Comparison of ENCODE assay signal across 9 cellular contexts in the genomic region with DNA sequence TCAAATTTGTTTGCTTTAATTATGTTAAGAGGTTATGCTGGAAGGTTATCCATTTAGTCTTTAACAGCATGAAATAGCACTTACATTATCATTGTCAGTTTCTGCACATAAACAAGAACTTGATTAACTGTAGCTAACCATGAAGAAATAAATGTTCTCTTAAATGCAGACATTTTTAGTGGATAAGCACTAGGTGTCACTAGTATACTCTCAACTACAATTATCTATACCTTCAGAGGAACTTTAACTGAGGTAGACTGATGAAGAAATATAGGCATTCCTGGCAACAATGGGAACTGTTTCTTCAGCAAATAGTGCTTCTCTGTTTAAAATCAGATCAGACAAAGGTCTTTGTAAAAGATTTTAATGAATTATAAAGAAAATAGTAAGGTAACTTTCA.
DNase-seq lines count a peak whose midpoint lies in the region; ATAC-seq and TF ChIP-seq lines count a peak whose summit lies in the region.
"Had no signal": no experiment of that assay in that cellular context is flagged by ENCODE, and none has a peak within 500 bp of the region (broad histone marks: within the 10 kb centered on the region; RNA-seq: fewer than 3 reads in every experiment).

No MANE protein-coding gene starts in this region.

- H3K36me3 ChIP-seq in WERI-Rb-1, result no peaks in the 10 kb centered on the region

- TF ChIP-seq CTCF in WERI-Rb-1 (IDR thresholded peaks at IDR 0.05; ENCODE audit: low read depth, low read length), result no peak

- no peak overlapping the region for H3K27ac ChIP-seq in WERI-Rb-1

- no peaks in the 10 kb centered on the region for H3K9me3 ChIP-seq in WERI-Rb-1 (ENCODE audit: severe bottlenecking)

- H3K4me3 ChIP-seq in WERI-Rb-1 (ENCODE audit: low read depth, low read length), result no peak overlapping the region

- no peaks in the 10 kb centered on the region for H3K27me3 ChIP-seq in WERI-Rb-1 (ENCODE audit: insufficient read depth, low read depth, severe bottlenecking)

- DNase-seq in NCI-H2107 treated with DMSO at 0.1 percent for 48 hours (lab: John Stamatoyannopoulos, UW; ENCODE audit: unreplicated experiment) (peak; percentile 0), NCI-H2107 (lab: John Stamatoyannopoulos, UW) (no peak), NCI-H1694 (lab: John Stamatoyannopoulos, UW) (peak; percentile 21), cerebellar cortex (ENCODE audit: low spot score) (peak; percentile 2), pons (ENCODE audit: low spot score) (peak; percentile 13), WERI-Rb-1 (no peak)
- no peak for DNase-seq in activated CD4-positive, CD25-positive, alpha-beta regulatory T cell treated with anti-CD3 and anti-CD28 coated beads, Interleukin-2, amount 50 U/mL, for 72 hours
- DNase-seq: activated CD8-positive, alpha-beta T cell treated with anti-CD3 and anti-CD28 coated beads for 36 hours had no signal

- no peak for ATAC-seq in GM18520 (IDR thresholded peaks at IDR 0.05; ENCODE audit: unreplicated experiment)
- ATAC-seq: activated CD8-positive, alpha-beta T cell treated with anti-CD3 and anti-CD28 coated beads for 36 hours had no signal

Comparison
In these comparisons a context has a peak if more than half of its experiments do, and no peak if none do; other contexts are left out.
1. DNase-seq: peak in NCI-H2107 treated with DMSO at 0.1 percent for 48 hours (single experiment), NCI-H1694 (single experiment), cerebellar cortex (single experiment) and pons (single experiment); none in NCI-H2107 (single experiment), WERI-Rb-1 (single experiment) and activated CD4-positive, CD25-positive, alpha-beta regulatory T cell treated with anti-CD3 and anti-CD28 coated beads, Interleukin-2, amount 50 U/mL, for 72 hours (single experiment).